In genomic region chr3:107641572-107642307, GRCh38 we compare ENCODE assay signal across 10 cellular contexts.
DNase-seq lines count a peak whose midpoint lies in the region; ATAC-seq and TF ChIP-seq lines count a peak whose summit lies in the region.
"Had no signal": no experiment of that assay in that cellular context is flagged by ENCODE, and none has a peak within 500 bp of the region (broad histone marks: within the 10 kb centered on the region; RNA-seq: fewer than 3 reads in every experiment).

No MANE protein-coding gene starts in this region.

- no peaks in the 10 kb centered on the region for H3K36me3 ChIP-seq in osteoblast (ENCODE audit: insufficient read depth, low read length)
- H3K36me3 ChIP-seq in ascending aorta = peaks cover 0 to 4% of the 10 kb centered on the region in 2 donors
- H3K36me3 ChIP-seq: cardiac muscle cell, ovary had no signal

- peak; percentile 67 for ATAC-seq in GM18870 (IDR thresholded peaks at IDR 0.05; ENCODE audit: unreplicated experiment)
- ATAC-seq in GM19035 (IDR thresholded peaks at IDR 0.05; ENCODE audit: unreplicated experiment) = no peak

- H3K4me2 ChIP-seq in osteoblast (ENCODE audit: insufficient read depth, low read length) = no peak overlapping the region

- H2AFZ ChIP-seq in osteoblast (ENCODE audit: low read length) = no peak overlapping the region

- H3K27me3 ChIP-seq in osteoblast (ENCODE audit: insufficient read depth, low read length) = no peaks in the 10 kb centered on the region
- no peaks in the 10 kb centered on the region for H3K27me3 ChIP-seq in ascending aorta
- H3K27me3 ChIP-seq: cardiac muscle cell, ovary had no signal

- H3K9me3 ChIP-seq in osteoblast (ENCODE audit: low read depth, low read length) (no peaks in the 10 kb centered on the region), ascending aorta (no peaks in the 10 kb centered on the region)
- H3K9me3 ChIP-seq: ovary had no signal

- DNase-seq in HCEC 1CT (peak; percentile 65), NCI-H69 (lab: John Stamatoyannopoulos, UW) (peak; percentile 2), osteoblast (ENCODE audit: insufficient read length, low spot score, missing footprints) (peak; percentile 3), ascending aorta (ENCODE audit: low spot score in 2 of 2) (no peak), RKO (ENCODE audit: low spot score) (no peak)
- DNase-seq: kidney, ovary had no signal

- peaks cover 5% of the 10 kb centered on the region for H3K79me2 ChIP-seq in osteoblast (ENCODE audit: insufficient read depth, low read length)

- H3K27ac ChIP-seq in osteoblast (ENCODE audit: low read depth, low read length) (no peak overlapping the region), ascending aorta (no peak overlapping the region)
- H3K27ac ChIP-seq: cardiac muscle cell, ovary had no signal

- TF ChIP-seq CTCF in osteoblast (IDR thresholded peaks at IDR 0.05; ENCODE audit: extremely low read depth, low read depth, low read length) = no peak
- no peak for TF ChIP-seq CTCF in ascending aorta (IDR thresholded peaks at IDR 0.05)

- peaks cover 9% of the 10 kb centered on the region for H4K20me1 ChIP-seq in osteoblast (ENCODE audit: insufficient read depth, low read length)

- intact Hi-C loops in ascending aorta (cut with DNase I) = no loop called here

- H3K4me1 ChIP-seq in osteoblast (ENCODE audit: insufficient read depth, low read length) (no peaks in the 10 kb centered on the region), ascending aorta (no peaks in the 10 kb centered on the region)

- H3K4me3 ChIP-seq in osteoblast (ENCODE audit: insufficient read depth, low read length) (no peak overlapping the region), ascending aorta (no peak overlapping the region)
- H3K4me3 ChIP-seq: cardiac muscle cell, ovary had no signal

Comparison
In these comparisons a context has a peak if more than half of its experiments do, and no peak if none do; other contexts are left out.
1. DNase-seq: peak in HCEC 1CT (single experiment), NCI-H69 (single experiment) and osteoblast (single experiment); none in ascending aorta (0 of 2) and RKO (single experiment).